In genomic region chr16:81882559-81882958, GRCh38 we compare ENCODE assay signal across 22 cellular contexts.
"Had no signal": no experiment of that assay in that cellular context is flagged by ENCODE, and none has a peak within 500 bp of the region (broad histone marks: within the 10 kb centered on the region; RNA-seq: fewer than 3 reads in every experiment).

No MANE protein-coding gene starts in this region.

- H3K36me3 ChIP-seq: MG63, SJSA1 had no signal

- H3K27me3 ChIP-seq: MG63, SJSA1 had no signal

- H3K27ac ChIP-seq: SJSA1, SK-N-MC had no signal

- ATAC-seq: HepG2 had no signal

- DNase-seq: IMR-90, Karpas-422, KG1, MG63, NCI-H1092, NCI-H1105 treated with DMSO at 0.1 percent for 48 hours, NCI-H1417 treated with DMSO at 0.1 percent for 48 hours, NCI-H1694 treated with DMSO at 0.1 percent for 48 hours, NCI-H1930, NCI-H2081, NCI-H2107, NCI-H2227 treated with DMSO at 0.1 percent for 48 hours, NCI-H524, NCI-H526 treated with DMSO at 0.1 percent for 48 hours, NCI-H748 treated with DMSO at 0.1 percent for 48 hours, Right ventricle myocardium superior, RPMI8226, SIG-M5 had no signal

- H3K9me3 ChIP-seq: MG63, SJSA1 had no signal

- FAIRE-seq: HepG2, RCC 7860 had no signal

- H3K4me3 ChIP-seq: MG63, SJSA1, SK-N-MC had no signal

- H3K4me1 ChIP-seq: SJSA1 had no signal
